In genomic region chr20:57589728-57590484, GRCh38 we compare ENCODE assay signal across 18 cellular contexts. TPM values are rescaled to one million over a fixed set of nuclear protein-coding genes. Genes with fewer than 3 reads are reported as not detected.
"Had no signal": no experiment of that assay in that cellular context is flagged by ENCODE, and none has a peak within 500 bp of the region (broad histone marks: within the 10 kb centered on the region; RNA-seq: fewer than 3 reads in every experiment).

No MANE protein-coding gene starts in this region.

- H3K27ac Mint-ChIP-seq: activated CD4-positive, alpha-beta T cell treated with anti-CD3 and anti-CD28 coated beads, Interleukin-2, amount 10 ng/mL, durations not matched to agents 7 days and 5 days; activated naive CD4-positive, alpha-beta T cell treated with anti-CD3 and anti-CD28 coated beads, Interleukin-2, amount 50 U/mL, for 24 hours; effector memory CD8-positive, alpha-beta T cell; nephron progenitor cell; stimulated activated naive B cell treated with anti-CD40 and anti-IgM and Interleukin-4, amounts not matched to agents 10 μg/mL and 1 μg/mL and 100 μg/mL, for 72 hours; T-helper 1 cell treated with Interleukin-12 subunit alpha and Interleukin-12 subunit beta and Interleukin-4 antibody, amounts not matched to agents 30 μg/mL and 1 μg/mL, for 36 hours had no signal

- H3K27me3 ChIP-seq: body of pancreas, ovary, upper lobe of right lung had no signal

- H3K27ac ChIP-seq: body of pancreas, ovary, skin epidermis, upper lobe of right lung had no signal

- H3K36me3 Mint-ChIP-seq: activated naive CD4-positive, alpha-beta T cell treated with anti-CD3 and anti-CD28 coated beads, Interleukin-2, amount 50 U/mL, for 24 hours; stimulated activated naive B cell treated with anti-CD40 and anti-IgM and Interleukin-4, amounts not matched to agents 10 μg/mL and 1 μg/mL and 100 μg/mL, for 72 hours had no signal

- DNase-seq: activated CD4-positive, alpha-beta T cell treated with anti-CD3 and anti-CD28 coated beads, Interleukin-2, amount 10 ng/mL, durations not matched to agents 7 days and 5 days; activated T-cell treated with anti-CD3 and anti-CD28 coated beads, Interleukin-2, amount 50 U/mL, for 1 hour; body of pancreas; central memory CD4-positive, alpha-beta T cell; effector memory CD8-positive, alpha-beta T cell; hippocampal formation; kidney glomerular epithelial cell; nephron progenitor cell; ovary; stimulated activated naive B cell treated with anti-CD40 and anti-IgM and Interleukin-4, amounts not matched to agents 10 μg/mL and 1 μg/mL and 100 μg/mL, for 72 hours; upper lobe of right lung had no signal

- H3K36me3 ChIP-seq: ovary, upper lobe of right lung had no signal

- H3K4me3 Mint-ChIP-seq: activated CD4-positive, alpha-beta T cell treated with anti-CD3 and anti-CD28 coated beads, Interleukin-2, amount 10 ng/mL, durations not matched to agents 7 days and 5 days; activated naive CD4-positive, alpha-beta T cell treated with anti-CD3 and anti-CD28 coated beads, Interleukin-2, amount 50 U/mL, for 24 hours; effector memory CD8-positive, alpha-beta T cell; nephron progenitor cell; stimulated activated naive B cell treated with anti-CD40 and anti-IgM and Interleukin-4, amounts not matched to agents 10 μg/mL and 1 μg/mL and 100 μg/mL, for 72 hours; T-helper 1 cell treated with Interleukin-12 subunit alpha and Interleukin-12 subunit beta and Interleukin-4 antibody, amounts not matched to agents 30 μg/mL and 1 μg/mL, for 36 hours had no signal

- H3K9me3 Mint-ChIP-seq: activated naive CD4-positive, alpha-beta T cell treated with anti-CD3 and anti-CD28 coated beads, Interleukin-2, amount 50 U/mL, for 24 hours; effector memory CD8-positive, alpha-beta T cell; T-helper 1 cell treated with Interleukin-12 subunit alpha and Interleukin-12 subunit beta and Interleukin-4 antibody, amounts not matched to agents 30 μg/mL and 1 μg/mL, for 36 hours had no signal

- H3K4me3 ChIP-seq: body of pancreas, ovary, skin epidermis, upper lobe of right lung had no signal

- H3K4me1 ChIP-seq: body of pancreas, upper lobe of right lung had no signal

- ATAC-seq: body of pancreas; effector memory CD8-positive, alpha-beta T cell; stimulated activated naive B cell treated with anti-CD40 and anti-IgM and Interleukin-4, amounts not matched to agents 10 μg/mL and 1 μg/mL and 100 μg/mL, for 72 hours; upper lobe of right lung had no signal

- H3K9me3 ChIP-seq: body of pancreas, ovary, upper lobe of right lung had no signal

RNA-seq across cellular contexts. Expression of gene PCK1, which starts 29.0 kb away (rescaled TPM):
- total RNA-seq: activated CD4-positive, alpha-beta T cell treated with anti-CD3 and anti-CD28 coated beads, Interleukin-2, amount 10 ng/mL, durations not matched to agents 7 days and 5 days; activated CD8-positive, alpha-beta memory T cell treated with anti-CD3 and anti-CD28 coated beads for 36 hours; epithelial cell of proximal tubule; lung microvascular endothelial cell had no signal

RNA-seq across cellular contexts. Expression of gene ZBP1, which starts 30.3 kb away (rescaled TPM):
- total RNA-seq: epithelial cell of proximal tubule, lung microvascular endothelial cell, temporal lobe had no signal
